In genomic region chr7:77759294-77759889, GRCh38 we compare ENCODE assay signal across 8 cellular contexts. TPM values are rescaled to one million over a fixed set of nuclear protein-coding genes. Genes with fewer than 3 reads are reported as not detected.
DNase-seq lines count a peak whose midpoint lies in the region; ATAC-seq and TF ChIP-seq lines count a peak whose summit lies in the region.

No MANE protein-coding gene starts in this region.

- H3K4me3 ChIP-seq in Karpas-422 (ENCODE audit: low read length) (no peak overlapping the region), RWPE2 (ENCODE audit: severe bottlenecking) (no peak overlapping the region), gastroesophageal sphincter (no peak overlapping the region), ovary (no peak overlapping the region), upper lobe of right lung (no peak overlapping the region)

- H3K4me1 ChIP-seq in Karpas-422 (ENCODE audit: low read length) (peaks cover 66% of the 10 kb centered on the region), RWPE2 (ENCODE audit: insufficient read depth, poor library complexity, severe bottlenecking) (peaks cover 6% of the 10 kb centered on the region), gastroesophageal sphincter (peaks cover 0 to 80% (median 8%) of the 10 kb centered on the region in 3 donors), ovary (ENCODE audit: insufficient read depth) (peaks cover 2% of the 10 kb centered on the region), upper lobe of right lung (peaks cover 9% of the 10 kb centered on the region)

- no peak for TF ChIP-seq POLR2A in gastroesophageal sphincter (IDR thresholded peaks at IDR 0.05)
- TF ChIP-seq POLR2A in ovary (IDR thresholded peaks at IDR 0.05), result no peak

- no peaks in the 10 kb centered on the region for H3K9me3 ChIP-seq in Karpas-422 (ENCODE audit: low read length)
- H3K9me3 ChIP-seq in RWPE2 (ENCODE audit: severe bottlenecking), result peaks cover 2% of the 10 kb centered on the region
- H3K9me3 ChIP-seq in gastroesophageal sphincter, result no peaks in the 10 kb centered on the region
- H3K9me3 ChIP-seq in ovary, result no peaks in the 10 kb centered on the region
- no peaks in the 10 kb centered on the region for H3K9me3 ChIP-seq in upper lobe of right lung

- TF ChIP-seq EP300 in gastroesophageal sphincter (IDR thresholded peaks at IDR 0.05) (no peak), ovary (IDR thresholded peaks at IDR 0.05) (no peak)

- DNase-seq in GM04504 (ENCODE audit: low read depth) (peak; percentile 37), Karpas-422 (peak; percentile 91), RWPE2 (ENCODE audit: low spot score) (no peak), ovary (peak in 3 of 5 donors; percentile 41 to 78 (median 52)), upper lobe of right lung (no peak), NCI-H524 treated with DMSO at 0.1 percent for 48 hours (lab: John Stamatoyannopoulos, UW) (no peak)
- DNase-seq in activated naive CD4-positive, alpha-beta T cell (lab: John Stamatoyannopoulos, UW), result peak in 3 of 4 experiments; percentile 20 to 39 (median 27)

- H3K27me3 ChIP-seq in Karpas-422 (ENCODE audit: low read length) (no peaks in the 10 kb centered on the region), RWPE2 (ENCODE audit: insufficient read depth, poor library complexity, severe bottlenecking) (no peaks in the 10 kb centered on the region), gastroesophageal sphincter (no peaks in the 10 kb centered on the region), ovary (no peaks in the 10 kb centered on the region), upper lobe of right lung (no peaks in the 10 kb centered on the region)

- no peak overlapping the region for H2AFZ ChIP-seq in Karpas-422 (ENCODE audit: low read length)

- peaks cover 92% of the 10 kb centered on the region for H3K79me2 ChIP-seq in Karpas-422 (ENCODE audit: low read length)

- TF ChIP-seq CTCF in RWPE2 (IDR thresholded peaks at IDR 0.05; ENCODE audit: poor library complexity, severe bottlenecking) (peak; percentile 92), gastroesophageal sphincter (IDR thresholded peaks at IDR 0.05) (peak; percentile 78 to 88 (median 87)), ovary (IDR thresholded peaks at IDR 0.05) (peak; percentile 64 to 85 (median 85)), upper lobe of right lung (IDR thresholded peaks at IDR 0.05) (peak; percentile 82)

- peak overlapping the region; percentile 53 for H3K4me2 ChIP-seq in Karpas-422 (ENCODE audit: low read depth, low read length, poor library complexity, severe bottlenecking)

- peak overlapping the region; percentile 21 for H3K9ac ChIP-seq in Karpas-422 (ENCODE audit: low read length)

- WGBS in gastroesophageal sphincter (ENCODE audit: low coverage in 1 of 2), 2 donors, result 0 to 3% methylated on average over 3 of the region's 3 CpGs
- WGBS in ovary, 3 donors, result 1 to 2% (median 1%) methylated on average over 3 of the region's 3 CpGs

- H3K9me2 ChIP-seq in Karpas-422 (replicated peaks; ENCODE audit: insufficient read depth, low read length), result no peaks in the 10 kb centered on the region

- peak; percentile 66; the same call in 2 of the 3 replicates for ATAC-seq in RWPE2 (ENCODE audit: low read depth)
- ATAC-seq in gastroesophageal sphincter, result no peak
- peak; percentile 91 for ATAC-seq in upper lobe of right lung

- H3K27ac ChIP-seq in Karpas-422 (ENCODE audit: low read length) (peak overlapping the region; percentile 82), RWPE2 (ENCODE audit: poor library complexity, severe bottlenecking) (no peak overlapping the region), gastroesophageal sphincter (peak overlapping the region in 3 of 4 donors; percentile 6 to 25 (median 21)), ovary (no peak overlapping the region), upper lobe of right lung (peak overlapping the region; percentile 18)

- no peaks in the 10 kb centered on the region for H3K36me3 ChIP-seq in Karpas-422 (ENCODE audit: insufficient read depth, low read length)
- no peaks in the 10 kb centered on the region; the same call in 1 of the 2 replicates for H3K36me3 ChIP-seq in RWPE2 (ENCODE audit: low read depth)
- H3K36me3 ChIP-seq in gastroesophageal sphincter, result no peaks in the 10 kb centered on the region
- H3K36me3 ChIP-seq in ovary, result no peaks in the 10 kb centered on the region
- H3K36me3 ChIP-seq in upper lobe of right lung, result no peaks in the 10 kb centered on the region

- no peaks in the 10 kb centered on the region for H4K20me1 ChIP-seq in Karpas-422 (ENCODE audit: insufficient read depth, low read depth, low read length)

- intact Hi-C loops in ovary (cut with DNase I), result loop anchor here (5.0 kb wide), 2 partner anchors 102 to 107 kb away; no protein-coding TSS in a partner anchor
- intact Hi-C loops in upper lobe of right lung (cut with DNase I), result loop anchor here (10.0 kb wide), 1 partner anchor 95 kb away; no protein-coding TSS in a partner anchor

RNA-seq across cellular contexts. Expression of gene TMEM60, which starts 38.8 kb away (rescaled TPM):
- 28.5 and 64.4 TPM in 2 replicates for total RNA-seq in Karpas-422 (2014; rRNA removed; shearing (Covaris generic); ENCODE audit: low replicate concordance)
- total RNA-seq in gastroesophageal sphincter (10 to 100 TPM; 10.6 to 15.7 (median 13.9) TPM), ovary (10 to 100 TPM in 6 of 7 donors, 1 to 10 TPM in 1; 8.1 to 15.7 (median 12.3) TPM), upper lobe of right lung (22.8 TPM)
- 10 to 100 TPM; 22.1 to 30.9 TPM for polyA plus RNA-seq in ovary

RNA-seq across cellular contexts. Expression of gene PHTF2, which starts 39.2 kb away (rescaled TPM):
- total RNA-seq in Karpas-422 (2014; rRNA removed; shearing (Covaris generic); ENCODE audit: low replicate concordance), result 39.3 and 65.7 TPM in 2 replicates
- total RNA-seq in gastroesophageal sphincter (10 to 100 TPM; 15.1 to 28.8 (median 20.1) TPM), ovary (10 to 100 TPM; 11.4 to 22.2 (median 14.6) TPM), upper lobe of right lung (14.4 TPM)
- polyA plus RNA-seq in ovary, result 10 to 100 TPM in 1 of 2 donors, 1 to 10 TPM in 1; 7.0 to 12.1 TPM

Comparison
In these comparisons a context has a peak if more than half of its experiments do, and no peak if none do; other contexts are left out.
1. DNase-seq: peak in GM04504 (single experiment), Karpas-422 (single experiment), activated naive CD4-positive, alpha-beta T cell (3 of 4) and ovary (3 of 5); none in RWPE2 (single experiment), upper lobe of right lung (single experiment) and NCI-H524 treated with DMSO at 0.1 percent for 48 hours (single experiment).
2. H3K27ac ChIP-seq: peak in Karpas-422 (single experiment), gastroesophageal sphincter (3 of 4) and upper lobe of right lung (single experiment); none in RWPE2 (single experiment) and ovary (0 of 2).
3. Peak in every context shown above with its lines, with median percentiles within 50 percentile points of each other: CTCF ChIP-seq.